In the genomic region with DNA sequence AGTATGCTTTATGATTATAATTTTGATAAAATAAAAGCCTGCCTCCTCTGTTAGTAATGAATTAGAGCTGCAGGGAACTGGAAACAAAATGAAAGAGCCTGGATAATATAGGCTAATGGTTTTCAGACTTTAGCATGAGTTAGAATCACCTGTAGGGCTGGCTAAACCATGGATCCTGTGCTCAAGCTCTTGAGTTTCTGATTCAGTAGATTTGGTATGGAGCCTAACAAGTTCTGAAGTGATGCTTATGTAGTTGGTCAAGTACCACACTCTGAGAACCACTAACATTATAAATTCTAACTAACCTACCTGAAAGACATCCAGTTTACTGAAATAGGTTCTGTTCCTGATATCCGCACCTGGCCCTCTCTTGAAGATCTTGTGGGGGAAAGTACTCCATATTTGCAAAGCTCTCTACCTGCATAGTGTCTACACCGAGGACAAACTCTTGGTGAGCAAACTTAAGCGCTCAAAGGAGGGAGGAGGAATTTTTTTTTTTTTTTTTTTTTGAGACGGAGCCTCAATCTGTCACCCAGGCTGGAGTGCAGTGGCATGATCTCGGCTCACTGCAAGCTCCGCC, we compare ENCODE assay signal across 25 cellular contexts. TPM values are rescaled to one million over a fixed set of nuclear protein-coding genes. Genes with fewer than 3 reads are reported as not detected.
"Had no signal": no experiment of that assay in that cellular context is flagged by ENCODE, and none has a peak within 500 bp of the region (broad histone marks: within the 10 kb centered on the region; RNA-seq: fewer than 3 reads in every experiment).

No MANE protein-coding gene starts in this region.

- DNase-seq: cortex of kidney; dorsolateral prefrontal cortex; effector memory CD4-positive, alpha-beta T cell; heart left ventricle; hippocampal formation; left colon; midbrain; nucleus accumbens; pancreas; right cardiac atrium; small intestine; stimulated activated CD4-positive, alpha-beta T cell treated with anti-CD3 and anti-CD28 coated beads, Interleukin-12 subunit alpha, Interleukin-12 subunit beta, amount 100 ng/mL, for 4 hours; stimulated activated naive CD8-positive, alpha-beta T cell treated with anti-CD3 and anti-CD28 coated beads, Interleukin-15, Interleukin-2, amounts not matched to agents 100 U/mL and 50 U/mL, for 24 hours; thyroid gland had no signal

- H3K4me1 ChIP-seq: neural progenitor cell, pancreas, suprapubic skin, thyroid gland, vagina had no signal

- H3K36me3 ChIP-seq: neural progenitor cell, pancreas, suprapubic skin, thyroid gland, vagina had no signal

- ATAC-seq: esophagus mucosa; heart left ventricle; left colon; natural killer cell treated with Interleukin-12 subunit alpha and Interleukin-12 subunit beta and Interleukin-15 and Interleukin-18, amount 100 ng/mL, for 72 hours; pancreas; right cardiac atrium; stimulated activated naive CD8-positive, alpha-beta T cell treated with anti-CD3 and anti-CD28 coated beads, Interleukin-15, Interleukin-2, amounts not matched to agents 100 U/mL and 50 U/mL, for 24 hours had no signal

- H3K27me3 ChIP-seq: dorsolateral prefrontal cortex, heart left ventricle, neural progenitor cell, pancreas, suprapubic skin, thyroid gland, vagina had no signal

- H3K27ac ChIP-seq: dorsolateral prefrontal cortex, heart left ventricle, neural progenitor cell, pancreas, suprapubic skin, thyroid gland, vagina had no signal

- H3K9me3 ChIP-seq: heart left ventricle, pancreas, suprapubic skin, thyroid gland, vagina had no signal

- H3K4me3 ChIP-seq: dorsolateral prefrontal cortex, heart left ventricle, neural progenitor cell, pancreas, suprapubic skin, thyroid gland, vagina had no signal

RNA-seq across cellular contexts. Expression of gene VSX2, which starts 59.4 kb away (rescaled TPM):
- total RNA-seq: esophagus mucosa; fibroblast of lung; frontal cortex; glomerular endothelial cell; kidney epithelial cell; left colon; liver; natural killer cell treated with Interleukin-12 subunit alpha and Interleukin-12 subunit beta and Interleukin-15 and Interleukin-18, amount 100 ng/mL, for 72 hours; pancreas; progenitor cell of endocrine pancreas; right cardiac atrium; suprapubic skin; thyroid gland; vagina had no signal
